In genomic region chr14:32940066-32940651, GRCh38 we compare ENCODE assay signal across 8 cellular contexts. TPM values are rescaled to one million over a fixed set of nuclear protein-coding genes. Genes with fewer than 3 reads are reported as not detected.
A peak's percentile ranks its signal among the peaks of the same experiment; 100 is the strongest.
DNase-seq lines count a peak whose midpoint lies in the region; ATAC-seq, FAIRE-seq and TF ChIP-seq lines count a peak whose summit lies in the region.

No MANE protein-coding gene starts in this region.

- ATAC-seq in pancreas, result no peak

- H3K27me3 ChIP-seq in HAP-1 (ENCODE audit: low read depth) (no peaks in the 10 kb centered on the region; the same call in 1 of the 2 replicates), Peyer's patch (no peaks in the 10 kb centered on the region), esophagus squamous epithelium (peaks cover 0 to 48% (median 3%) of the 10 kb centered on the region in 4 donors), pancreas (peaks cover 0 to 5% (median 0%) of the 10 kb centered on the region in 4 donors)

- intact Hi-C loops in esophagus squamous epithelium (cut with DNase I), result no loop called here
- intact Hi-C loops in pancreas (cut with DNase I), result no loop called here

- in situ Hi-C loops in HAP-1 (cut with MboI; ENCODE audit: low sequenced_read_pairs), result no loop called here

- no peak for FAIRE-seq in pancreas (lab: Jason Lieb, UNC)

- TF ChIP-seq POLR2A in Peyer's patch (IDR thresholded peaks at IDR 0.05), result no peak
- no peak for TF ChIP-seq POLR2A in esophagus squamous epithelium (IDR thresholded peaks at IDR 0.05)

- WGBS in esophagus squamous epithelium, 2 donors, result 34 to 38% methylated on average over 13 of the region's 13 CpGs
- WGBS in pancreas, 2 donors, result 31 to 38% methylated on average over 13 of the region's 13 CpGs

- H3K27ac ChIP-seq in Peyer's patch (peak overlapping the region; percentile 57 to 89 (median 68)), esophagus squamous epithelium (peak overlapping the region; percentile 71 to 94 (median 84)), pancreas (peak overlapping the region in 3 of 4 donors; percentile 55 to 64 (median 57))

- H3K4me3 ChIP-seq in HAP-1, result peak overlapping the region; percentile 41
- peak overlapping the region; percentile 38 to 66 (median 51) for H3K4me3 ChIP-seq in Peyer's patch
- peak overlapping the region; percentile 32 to 81 (median 62) for H3K4me3 ChIP-seq in esophagus squamous epithelium
- peak overlapping the region; percentile 31 to 55 (median 42) for H3K4me3 ChIP-seq in pancreas

- no peak for TF ChIP-seq CTCF in Peyer's patch (IDR thresholded peaks at IDR 0.05)
- no peak for TF ChIP-seq CTCF in esophagus squamous epithelium (IDR thresholded peaks at IDR 0.05)
- TF ChIP-seq CTCF in pancreas (IDR thresholded peaks at IDR 0.05), result no peak

- H3K36me3 ChIP-seq in HAP-1 (replicated peaks) (no peaks in the 10 kb centered on the region), Peyer's patch (no peaks in the 10 kb centered on the region), esophagus squamous epithelium (no peaks in the 10 kb centered on the region), pancreas (no peaks in the 10 kb centered on the region)

- H3K4me1 ChIP-seq in HAP-1 (peaks cover 18% of the 10 kb centered on the region), Peyer's patch (peaks cover 0 to 3% (median 0%) of the 10 kb centered on the region in 4 donors), esophagus squamous epithelium (peaks cover under 1 to 28% (median 4%) of the 10 kb centered on the region in 3 donors), pancreas (no peaks in the 10 kb centered on the region)

- no peaks in the 10 kb centered on the region for H3K9me3 ChIP-seq in HAP-1
- no peaks in the 10 kb centered on the region for H3K9me3 ChIP-seq in Peyer's patch
- H3K9me3 ChIP-seq in esophagus squamous epithelium, result no peaks in the 10 kb centered on the region
- H3K9me3 ChIP-seq in pancreas, result no peaks in the 10 kb centered on the region

- DNase-seq in HAP-1 (ENCODE audit: low spot score in 2 of 2), result no peak
- no peak for DNase-seq in Peyer's patch
- DNase-seq in esophagus squamous epithelium (lab: John Stamatoyannopoulos, UW), result no peak
- no peak for DNase-seq in pancreas
- no peak for DNase-seq in NCI-H2171 treated with DMSO at 0.1 percent for 48 hours (lab: John Stamatoyannopoulos, UW)
- no peak for DNase-seq in NOMO-1 treated with dmso at 0.1 percent for 144 hours (lab: John Stamatoyannopoulos, UW; ENCODE audit: unreplicated experiment)
- DNase-seq in LoVo (ENCODE audit: low spot score), result no peak
- DNase-seq in central memory CD4-positive, alpha-beta T cell, result no peak

RNA-seq across cellular contexts. Expression of gene NPAS3, which starts 1.5 kb away (rescaled TPM):
- total RNA-seq in Peyer's patch (1 to 10 TPM in 2 of 4 donors, under 1 TPM in 1, not detected in 1; 0.19 to 2.1 (median 1.7) TPM), esophagus squamous epithelium (1 to 10 TPM in 1 of 4 donors, under 1 TPM in 2, not detected in 1; 0.13 to 1.1 (median 0.47) TPM), pancreas (1 to 10 TPM; 1.3 to 2.8 (median 1.5) TPM)
- under 1 TPM; 0.23 to 0.70 TPM for polyA plus RNA-seq in pancreas
